Comparison of ENCODE assay signal across 8 cellular contexts in the genomic region with DNA sequence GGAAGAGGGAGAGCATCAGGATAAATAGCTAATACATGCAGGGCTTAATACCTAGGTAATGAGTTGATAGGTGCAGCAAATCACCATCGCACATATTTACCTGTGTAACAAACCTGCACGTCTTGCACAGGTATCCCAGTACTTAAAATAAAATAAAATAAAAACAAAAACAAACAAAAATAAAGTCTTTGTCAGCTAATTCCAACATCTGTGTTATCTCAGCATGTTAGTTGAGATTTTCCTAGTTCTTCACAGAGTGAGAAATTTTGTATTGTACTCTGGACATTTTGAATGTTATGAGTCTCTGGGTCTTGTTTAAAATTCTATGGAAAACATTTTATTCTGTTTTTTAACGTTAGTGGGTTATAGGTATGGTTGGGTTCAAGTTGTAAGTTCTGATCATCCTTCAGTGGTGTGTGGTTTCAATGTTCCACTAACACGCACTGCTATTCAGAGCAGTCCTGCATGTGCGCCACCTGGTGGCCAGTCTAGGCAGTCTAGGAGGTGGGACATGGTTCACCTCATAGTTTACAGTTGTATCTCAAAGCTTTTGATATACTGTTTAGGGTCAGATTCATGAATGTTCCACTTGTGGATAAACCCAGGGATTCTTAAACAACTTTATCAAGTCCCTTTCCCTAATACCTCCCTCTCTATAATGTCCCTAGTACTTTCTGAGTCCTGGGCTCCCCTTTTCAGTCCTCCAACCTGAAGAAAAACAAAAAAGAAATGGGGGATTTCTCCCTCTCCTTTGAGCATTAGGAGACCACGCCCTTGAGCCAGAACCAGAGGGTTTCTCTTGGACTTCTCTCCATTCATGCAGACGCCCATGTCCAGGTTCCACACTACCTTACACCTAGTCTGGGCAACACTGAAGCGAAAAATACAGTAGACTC.
A peak's percentile ranks its signal among the peaks of the same experiment; 100 is the strongest.
DNase-seq lines count a peak whose midpoint lies in the region; ATAC-seq and TF ChIP-seq lines count a peak whose summit lies in the region.

No MANE protein-coding gene starts in this region.

- H3K4me3 ChIP-seq in fibroblast of villous mesenchyme (ENCODE audit: low read depth, low read length) (no peak overlapping the region), thoracic aorta (no peak overlapping the region)

- ATAC-seq in GM21576 (IDR thresholded peaks at IDR 0.05; ENCODE audit: unreplicated experiment) (peak; percentile 93), thoracic aorta (ENCODE audit: insufficient number of reproducible peaks, low FRiP score, low read depth) (no peak)

- TF ChIP-seq CTCF in fibroblast of villous mesenchyme (IDR thresholded peaks at IDR 0.05; ENCODE audit: insufficient read depth, low read depth, low read length) (peak; percentile 98), thoracic aorta (IDR thresholded peaks at IDR 0.05) (peak; percentile 90)

- intact Hi-C loops in activated T-helper 1 cell treated with anti-CD3 and anti-CD28 coated beads, Interleukin-12 subunit alpha, Interleukin-12 subunit beta, Interleukin-2, Interleukin-4 antibody, amounts not matched to agents 30 ng/mL and 10 ng/mL and 1 ng/mL, durations not matched to agents 14 hours and 24 hours and 36 hours (cut with micrococcal nuclease), result loop anchor here (1.0 kb wide), 4 partner anchors 59 to 761 kb away; no protein-coding TSS in a partner anchor

- H3K4me3 Mint-ChIP-seq in activated T-helper 1 cell treated with anti-CD3 and anti-CD28 coated beads, Interleukin-12 subunit alpha, Interleukin-12 subunit beta, Interleukin-2, Interleukin-4 antibody, amounts not matched to agents 30 ng/mL and 10 ng/mL and 1 ng/mL, durations not matched to agents 14 hours and 24 hours and 36 hours, result no peak overlapping the region

- H3K36me3 ChIP-seq in thoracic aorta, result no peaks in the 10 kb centered on the region

- no peaks in the 10 kb centered on the region for H3K4me1 ChIP-seq in thoracic aorta (ENCODE audit: control insufficient read depth in 1 of 2, low read depth in 2 of 2)

- no peaks in the 10 kb centered on the region for H3K4me1 Mint-ChIP-seq in activated T-helper 1 cell treated with anti-CD3 and anti-CD28 coated beads, Interleukin-12 subunit alpha, Interleukin-12 subunit beta, Interleukin-2, Interleukin-4 antibody, amounts not matched to agents 30 ng/mL and 10 ng/mL and 1 ng/mL, durations not matched to agents 14 hours and 24 hours and 36 hours (ENCODE audit: low read depth)

- no peaks in the 10 kb centered on the region for H3K27me3 ChIP-seq in thoracic aorta (replicated peaks; ENCODE audit: insufficient read depth)

- H3K27ac ChIP-seq in thoracic aorta, result no peak overlapping the region

- no peaks in the 10 kb centered on the region for H3K36me3 Mint-ChIP-seq in activated T-helper 1 cell treated with anti-CD3 and anti-CD28 coated beads, Interleukin-12 subunit alpha, Interleukin-12 subunit beta, Interleukin-2, Interleukin-4 antibody, amounts not matched to agents 30 ng/mL and 10 ng/mL and 1 ng/mL, durations not matched to agents 14 hours and 24 hours and 36 hours (ENCODE audit: low read depth)

- no peak overlapping the region for H3K27ac Mint-ChIP-seq in activated T-helper 1 cell treated with anti-CD3 and anti-CD28 coated beads, Interleukin-12 subunit alpha, Interleukin-12 subunit beta, Interleukin-2, Interleukin-4 antibody, amounts not matched to agents 30 ng/mL and 10 ng/mL and 1 ng/mL, durations not matched to agents 14 hours and 24 hours and 36 hours

- DNase-seq in EL (peak; percentile 61), HuH-7.5 (ENCODE audit: low spot score) (peak; percentile 47), RKO (ENCODE audit: low spot score) (peak; percentile 66), fibroblast of villous mesenchyme (ENCODE audit: low read depth) (peak; percentile 66), occipital lobe (lab: John Stamatoyannopoulos, UW) (peak; percentile 2), thoracic aorta (ENCODE audit: low spot score) (peak; percentile 15)
- peak; percentile 59 for DNase-seq in activated T-helper 1 cell treated with anti-CD3 and anti-CD28 coated beads, Interleukin-12 subunit alpha, Interleukin-12 subunit beta, Interleukin-2, Interleukin-4 antibody, amounts not matched to agents 30 ng/mL and 10 ng/mL and 1 ng/mL, durations not matched to agents 14 hours and 24 hours and 36 hours (ENCODE audit: low spot score)

- no peaks in the 10 kb centered on the region for H3K9me3 Mint-ChIP-seq in activated T-helper 1 cell treated with anti-CD3 and anti-CD28 coated beads, Interleukin-12 subunit alpha, Interleukin-12 subunit beta, Interleukin-2, Interleukin-4 antibody, amounts not matched to agents 30 ng/mL and 10 ng/mL and 1 ng/mL, durations not matched to agents 14 hours and 24 hours and 36 hours

- no peaks in the 10 kb centered on the region for H3K9me3 ChIP-seq in thoracic aorta

- H3K27me3 Mint-ChIP-seq in activated T-helper 1 cell treated with anti-CD3 and anti-CD28 coated beads, Interleukin-12 subunit alpha, Interleukin-12 subunit beta, Interleukin-2, Interleukin-4 antibody, amounts not matched to agents 30 ng/mL and 10 ng/mL and 1 ng/mL, durations not matched to agents 14 hours and 24 hours and 36 hours (ENCODE audit: insufficient read depth), result peaks cover 13% of the 10 kb centered on the region

Comparison
In these comparisons a context has a peak if more than half of its experiments do, and no peak if none do; other contexts are left out.
1. DNase-seq: peak in every context shown above with its lines; median percentile 66 in RKO; 66 in fibroblast of villous mesenchyme; 61 in EL; 59 in activated T-helper 1 cell treated with anti-CD3 and anti-CD28 coated beads, Interleukin-12 subunit alpha, Interleukin-12 subunit beta, Interleukin-2, Interleukin-4 antibody, amounts not matched to agents 30 ng/mL and 10 ng/mL and 1 ng/mL, durations not matched to agents 14 hours and 24 hours and 36 hours; 47 in HuH-7.5; 15 in thoracic aorta; 2 in occipital lobe.